Comparison of ENCODE assay signal across 1 cellular context in genomic region chr12:6423267-6424007, GRCh38.
TF ChIP-seq lines count a peak whose summit lies in the region.

No MANE protein-coding gene starts in this region.

TF ChIP-seq in HepG2, 621 proteins besides CTCF, POLR2A, EP300 and RAD21 (continued from another document and continues in another):
- TF ChIP-seq ATRX (CRISPR knock-in tag; IDR thresholded peaks at IDR 0.05; ENCODE audit: borderline replicate concordance) (no peak), SIX4 (CRISPR knock-in tag; IDR thresholded peaks at IDR 0.05) (no peak), ZNF44 (CRISPR knock-in tag; IDR thresholded peaks at IDR 0.05) (no peak), ZNF687 (CRISPR knock-in tag; IDR thresholded peaks at IDR 0.05) (peak; percentile 54), SIN3A (IDR thresholded peaks at IDR 0.05; ENCODE audit: borderline replicate concordance, low read depth, low read length) (no peak), ATF1 (CRISPR knock-in tag; IDR thresholded peaks at IDR 0.05) (no peak), CREB1 (IDR thresholded peaks at IDR 0.05) (no peak), CREB1 (CRISPR knock-in tag; IDR thresholded peaks at IDR 0.05) (no peak), RNF2 (conservative IDR thresholded peaks at IDR 0.05; ENCODE audit: low read depth) (no peak), ZC3H13 (CRISPR knock-in tag; IDR thresholded peaks at IDR 0.05) (no peak), HMG20B (CRISPR knock-in tag; conservative IDR thresholded peaks at IDR 0.05) (0 out of 2 replicates have a peak, but pooled peaks have one; percentile 34), ZNF777 (CRISPR knock-in tag; IDR thresholded peaks at IDR 0.05) (no peak), ZFP36L1 (CRISPR knock-in tag; IDR thresholded peaks at IDR 0.05) (no peak), GTF2F1 (IDR thresholded peaks at IDR 0.05; ENCODE audit: low read length) (no peak), ZBTB10 (CRISPR knock-in tag; IDR thresholded peaks at IDR 0.05; ENCODE audit: borderline replicate concordance) (no peak), NFE2L1 (CRISPR knock-in tag; IDR thresholded peaks at IDR 0.05; ENCODE audit: borderline replicate concordance) (no peak), PRDM15 (CRISPR knock-in tag; IDR thresholded peaks at IDR 0.05) (no peak), BCL6 (CRISPR knock-in tag; IDR thresholded peaks at IDR 0.05) (0 out of 2 replicates have a peak, but pooled peaks have one; percentile 20), CBX2 (IDR thresholded peaks at IDR 0.05; ENCODE audit: low read depth, low read length) (no peak), CBX2 (CRISPR knock-in tag; IDR thresholded peaks at IDR 0.05; ENCODE audit: low read depth) (no peak), ZFP41 (CRISPR knock-in tag; IDR thresholded peaks at IDR 0.05; ENCODE audit: borderline replicate concordance) (no peak), POLR2AphosphoS5 (IDR thresholded peaks at IDR 0.05; ENCODE audit: low read depth, low read length) (no peak), ZNF280D (CRISPR knock-in tag; IDR thresholded peaks at IDR 0.05) (no peak), ZBTB25 (CRISPR knock-in tag; IDR thresholded peaks at IDR 0.05) (peak; percentile 69; the same call in 1 of the 2 replicates), ZNF605 (CRISPR knock-in tag; IDR thresholded peaks at IDR 0.05) (no peak), ZKSCAN5 (CRISPR knock-in tag; IDR thresholded peaks at IDR 0.05) (no peak), BORCS8-MEF2B (CRISPR knock-in tag; IDR thresholded peaks at IDR 0.05) (no peak), U2AF2 (IDR thresholded peaks at IDR 0.05; ENCODE audit: low read depth, low read length) (no peak), MBD4 (IDR thresholded peaks at IDR 0.05; ENCODE audit: borderline replicate concordance, low read length) (no peak), ZNF335 (CRISPR knock-in tag; IDR thresholded peaks at IDR 0.05) (peak; percentile 55; the same call in 1 of the 2 replicates), ZMYM3 (CRISPR knock-in tag; IDR thresholded peaks at IDR 0.05) (0 out of 2 replicates have a peak, but pooled peaks have one; percentile 19), BCLAF1 (IDR thresholded peaks at IDR 0.05) (no peak), TFAP4 (IDR thresholded peaks at IDR 0.05; ENCODE audit: borderline replicate concordance, low read depth) (no peak), MIER2 (CRISPR knock-in tag; IDR thresholded peaks at IDR 0.05) (0 out of 2 replicates have a peak, but pooled peaks have one; percentile 22), CENPX (CRISPR knock-in tag; IDR thresholded peaks at IDR 0.05) (no peak), TP53 (CRISPR knock-in tag; conservative IDR thresholded peaks at IDR 0.05) (no peak), ARID2 (CRISPR knock-in tag; IDR thresholded peaks at IDR 0.05; ENCODE audit: borderline replicate concordance) (no peak), RBFOX2 (IDR thresholded peaks at IDR 0.05; ENCODE audit: low read depth, low read length) (no peak), ZNF296 (CRISPR knock-in tag; conservative IDR thresholded peaks at IDR 0.05) (no peak), ZNF770 (CRISPR knock-in tag; IDR thresholded peaks at IDR 0.05) (no peak), KLF15 (CRISPR knock-in tag; IDR thresholded peaks at IDR 0.05; ENCODE audit: borderline replicate concordance) (no peak), REPIN1 (CRISPR knock-in tag; IDR thresholded peaks at IDR 0.05; ENCODE audit: borderline replicate concordance, low read depth) (no peak; the same call in 1 of the 2 replicates), ZNF543 (CRISPR knock-in tag; IDR thresholded peaks at IDR 0.05) (no peak)
